In the genomic region with DNA sequence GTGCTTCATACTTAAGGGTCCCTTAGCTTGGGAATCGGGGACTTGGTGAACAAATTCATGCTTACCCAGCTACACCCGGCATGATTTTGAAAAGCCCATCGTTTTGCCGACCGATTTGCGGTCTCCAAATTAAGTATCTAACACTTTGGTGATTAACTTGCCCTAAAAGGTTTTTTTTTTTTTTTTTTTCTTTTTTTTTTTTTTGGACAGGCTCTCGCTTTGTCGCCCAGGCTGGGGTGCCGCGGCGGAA, we compare ENCODE assay signal across 8 cellular contexts. TPM values are rescaled to one million over a fixed set of nuclear protein-coding genes. Genes with fewer than 3 reads are reported as not detected.
DNase-seq lines count a peak whose midpoint lies in the region; ATAC-seq lines count a peak whose summit lies in the region.

No MANE protein-coding gene starts in this region.

- no peaks in the 10 kb centered on the region for H3K27me3 Mint-ChIP-seq in activated CD4-positive, alpha-beta T cell treated with anti-CD3 and anti-CD28 coated beads, Interleukin-2, amount 10 ng/mL, durations not matched to agents 24 days and 14 days
- no peaks in the 10 kb centered on the region for H3K27me3 Mint-ChIP-seq in activated naive CD8-positive, alpha-beta T cell treated with anti-CD3 and anti-CD28 coated beads, Interleukin-2, amount 50 U/mL, for 24 hours

- H3K4me1 Mint-ChIP-seq in activated CD4-positive, alpha-beta T cell treated with anti-CD3 and anti-CD28 coated beads, Interleukin-2, amount 10 ng/mL, durations not matched to agents 24 days and 14 days, result peaks cover 57% of the 10 kb centered on the region
- H3K4me1 Mint-ChIP-seq in activated naive CD8-positive, alpha-beta T cell treated with anti-CD3 and anti-CD28 coated beads, Interleukin-2, amount 50 U/mL, for 24 hours, result peaks cover 56% of the 10 kb centered on the region

- H3K9me3 Mint-ChIP-seq in activated CD4-positive, alpha-beta T cell treated with anti-CD3 and anti-CD28 coated beads, Interleukin-2, amount 10 ng/mL, durations not matched to agents 24 days and 14 days, result no peaks in the 10 kb centered on the region
- H3K9me3 Mint-ChIP-seq in activated naive CD8-positive, alpha-beta T cell treated with anti-CD3 and anti-CD28 coated beads, Interleukin-2, amount 50 U/mL, for 24 hours, result no peaks in the 10 kb centered on the region

- intact Hi-C loops in activated CD4-positive, alpha-beta T cell treated with anti-CD3 and anti-CD28 coated beads, Interleukin-2, amount 10 ng/mL, durations not matched to agents 24 days and 14 days (cut with micrococcal nuclease), result loop anchor here (1.0 to 10.0 kb wide), 9 partner anchors 52 to 1713 kb away; a partner anchor contains a TSS

- no peak for DNase-seq in activated CD4-positive, alpha-beta T cell treated with anti-CD3 and anti-CD28 coated beads, Interleukin-2, amount 10 ng/mL, durations not matched to agents 24 days and 14 days
- DNase-seq in activated CD4-positive, alpha-beta T cell treated with anti-CD3 and anti-CD28 coated beads, Interleukin-2, amount 50 U/mL, for 4 hours, result no peak
- no peak for DNase-seq in activated naive CD8-positive, alpha-beta T cell treated with anti-CD3 and anti-CD28 coated beads, Interleukin-2, amount 50 U/mL, for 24 hours
- DNase-seq in OCI-M1 (lab: John Stamatoyannopoulos, UW) (no peak), NCI-H1048 (lab: John Stamatoyannopoulos, UW) (no peak)

- H3K27ac ChIP-seq in layer of hippocampus (ENCODE audit: low read depth, low read length) (peak overlapping the region; percentile 100), temporal lobe (ENCODE audit: low read depth, low read length) (peak overlapping the region; percentile 99)

- H3K27me3 ChIP-seq in layer of hippocampus (ENCODE audit: control insufficient read depth, insufficient read depth, low read length), result no peaks in the 10 kb centered on the region

- no peak for ATAC-seq in activated naive CD8-positive, alpha-beta T cell treated with anti-CD3 and anti-CD28 coated beads, Interleukin-2, amount 50 U/mL, for 24 hours
- no peak for ATAC-seq in HG02678 (IDR thresholded peaks at IDR 0.05; ENCODE audit: unreplicated experiment)

- peaks cover 44% of the 10 kb centered on the region for H3K36me3 Mint-ChIP-seq in activated CD4-positive, alpha-beta T cell treated with anti-CD3 and anti-CD28 coated beads, Interleukin-2, amount 10 ng/mL, durations not matched to agents 24 days and 14 days (ENCODE audit: low read depth)
- peaks cover 40% of the 10 kb centered on the region for H3K36me3 Mint-ChIP-seq in activated naive CD8-positive, alpha-beta T cell treated with anti-CD3 and anti-CD28 coated beads, Interleukin-2, amount 50 U/mL, for 24 hours (ENCODE audit: low read depth)

- peak overlapping the region; percentile 92 for H3K4me3 Mint-ChIP-seq in activated CD4-positive, alpha-beta T cell treated with anti-CD3 and anti-CD28 coated beads, Interleukin-2, amount 10 ng/mL, durations not matched to agents 24 days and 14 days
- H3K4me3 Mint-ChIP-seq in activated naive CD8-positive, alpha-beta T cell treated with anti-CD3 and anti-CD28 coated beads, Interleukin-2, amount 50 U/mL, for 24 hours, result peak overlapping the region; percentile 89

- peak overlapping the region; percentile 98 for H3K27ac Mint-ChIP-seq in activated CD4-positive, alpha-beta T cell treated with anti-CD3 and anti-CD28 coated beads, Interleukin-2, amount 10 ng/mL, durations not matched to agents 24 days and 14 days
- H3K27ac Mint-ChIP-seq in activated naive CD8-positive, alpha-beta T cell treated with anti-CD3 and anti-CD28 coated beads, Interleukin-2, amount 50 U/mL, for 24 hours, result peak overlapping the region; percentile 98

RNA-seq across cellular contexts. Expression of a gene that starts 0.8 kb away (rescaled TPM):
- total RNA-seq in activated CD4-positive, alpha-beta T cell treated with anti-CD3 and anti-CD28 coated beads, Interleukin-2, amount 10 ng/mL, durations not matched to agents 24 days and 14 days, result 1,216 and 1,268 TPM in 2 replicates
- 646 TPM for total RNA-seq in temporal lobe

RNA-seq across cellular contexts. Expression of a gene that starts 52.0 kb away (rescaled TPM):
- total RNA-seq in activated CD4-positive, alpha-beta T cell treated with anti-CD3 and anti-CD28 coated beads, Interleukin-2, amount 10 ng/mL, durations not matched to agents 24 days and 14 days, result 30.4 and 31.0 TPM in 2 replicates
- total RNA-seq in temporal lobe, result 30.5 TPM
